ENCODE assay signal across 17 cellular contexts in genomic region chr7:98881561-98882315, GRCh38. TPM values are rescaled to one million over a fixed set of nuclear protein-coding genes. Genes with fewer than 3 reads are reported as not detected.
DNase-seq lines count a peak whose midpoint lies in the region; ATAC-seq and TF ChIP-seq lines count a peak whose summit lies in the region.
"Had no signal": no experiment of that assay in that cellular context is flagged by ENCODE, and none has a peak within 500 bp of the region (broad histone marks: within the 10 kb centered on the region; RNA-seq: fewer than 3 reads in every experiment).

No MANE protein-coding gene starts in this region.

- peaks cover 47% of the 10 kb centered on the region for H3K4me1 ChIP-seq in OCI-LY7 (ENCODE audit: insufficient read depth, low read length, poor library complexity, severe bottlenecking)

- ATAC-seq in activated naive CD4-positive, alpha-beta T cell treated with anti-CD3 and anti-CD28 coated beads, Interleukin-2, amount 50 U/mL, for 72 hours, result no peak
- ATAC-seq in activated naive CD8-positive, alpha-beta T cell treated with anti-CD3 and anti-CD28 coated beads, Interleukin-2, amount 10 ng/mL, durations not matched to agents 7 days and 5 days (ENCODE audit: low read depth), result no peak
- ATAC-seq in naive thymus-derived CD8-positive, alpha-beta T cell, result no peak
- ATAC-seq: psoas muscle had no signal

- TF ChIP-seq CTCF in OCI-LY7 (conservative IDR thresholded peaks at IDR 0.05; ENCODE audit: low read length) (no peak), progenitor cell of endocrine pancreas (IDR thresholded peaks at IDR 0.05; ENCODE audit: unreplicated experiment) (no peak)

- no peak overlapping the region for H3K4me2 ChIP-seq in OCI-LY7 (ENCODE audit: low read length)

- H3K9me3 ChIP-seq in OCI-LY7 (ENCODE audit: low read length), result no peaks in the 10 kb centered on the region
- H3K9me3 ChIP-seq: psoas muscle had no signal

- no peaks in the 10 kb centered on the region for H3K9me2 ChIP-seq in OCI-LY7 (ENCODE audit: insufficient read depth, low read length)

- DNase-seq in activated naive CD4-positive, alpha-beta T cell treated with Interleukin-2 at 50 U/mL for 16 hours, result peak; percentile 47
- DNase-seq in activated naive CD4-positive, alpha-beta T cell treated with anti-CD3 and anti-CD28 coated beads, Interleukin-2, amount 50 U/mL, for 72 hours (ENCODE audit: low spot score in 2 of 2), result no peak
- no peak for DNase-seq in OCI-LY7 (ENCODE audit: low spot score)
- no peak for DNase-seq in activated naive CD8-positive, alpha-beta T cell treated with anti-CD3 and anti-CD28 coated beads, Interleukin-2, amount 10 ng/mL, durations not matched to agents 7 days and 5 days
- DNase-seq in progenitor cell of endocrine pancreas (ENCODE audit: low spot score, unreplicated experiment), result no peak
- no peak for DNase-seq in NCI-H1092 treated with DMSO at 0.1 percent for 48 hours (lab: John Stamatoyannopoulos, UW)
- no peak for DNase-seq in naive thymus-derived CD8-positive, alpha-beta T cell
- DNase-seq: DMS79 treated with DMSO at 0.1 percent for 48 hours, foreskin melanocyte, mesendoderm, NCI-H1436, NCI-H524 treated with DMSO at 0.1 percent for 48 hours, nephron progenitor cell, psoas muscle, Right ventricle myocardium superior had no signal

- H4K20me1 ChIP-seq in OCI-LY7 (ENCODE audit: insufficient read depth, low read length), result peaks cover 5% of the 10 kb centered on the region; the same call in 1 of the 2 replicates

- H3K79me2 ChIP-seq in OCI-LY7 (ENCODE audit: insufficient read depth, low read depth, low read length), result peaks cover 66% of the 10 kb centered on the region

- H3K27ac Mint-ChIP-seq in activated naive CD4-positive, alpha-beta T cell treated with anti-CD3 and anti-CD28 coated beads, Interleukin-2, amount 50 U/mL, for 72 hours, result peak overlapping the region in 1 of 2 donors; percentile 14
- peak overlapping the region; percentile 6 for H3K27ac Mint-ChIP-seq in activated naive CD8-positive, alpha-beta T cell treated with anti-CD3 and anti-CD28 coated beads, Interleukin-2, amount 10 ng/mL, durations not matched to agents 7 days and 5 days
- H3K27ac Mint-ChIP-seq in progenitor cell of endocrine pancreas, result no peak overlapping the region
- H3K27ac Mint-ChIP-seq in naive thymus-derived CD8-positive, alpha-beta T cell, result peak overlapping the region in 2 of 10 donors; percentile 25 to 34
- H3K27ac Mint-ChIP-seq: nephron progenitor cell had no signal

- CTCF ChIA-PET in OCI-LY7 (lab: Charles Lee; ENCODE audit: unreplicated experiment), result no interaction called here

- H3K4me3 Mint-ChIP-seq in activated naive CD8-positive, alpha-beta T cell treated with anti-CD3 and anti-CD28 coated beads, Interleukin-2, amount 10 ng/mL, durations not matched to agents 7 days and 5 days, result no peak overlapping the region
- peak overlapping the region; percentile 24 for H3K4me3 Mint-ChIP-seq in progenitor cell of endocrine pancreas (ENCODE audit: low read depth)
- peak overlapping the region in 2 of 10 donors; percentile 24 to 28 for H3K4me3 Mint-ChIP-seq in naive thymus-derived CD8-positive, alpha-beta T cell
- H3K4me3 Mint-ChIP-seq: nephron progenitor cell had no signal

- H3K27me3 Mint-ChIP-seq in activated naive CD8-positive, alpha-beta T cell treated with anti-CD3 and anti-CD28 coated beads, Interleukin-2, amount 10 ng/mL, durations not matched to agents 7 days and 5 days, result no peaks in the 10 kb centered on the region
- no peaks in the 10 kb centered on the region for H3K27me3 Mint-ChIP-seq in progenitor cell of endocrine pancreas
- H3K27me3 Mint-ChIP-seq in naive thymus-derived CD8-positive, alpha-beta T cell, result no peaks in the 10 kb centered on the region

- no peak overlapping the region for H2AFZ ChIP-seq in OCI-LY7 (ENCODE audit: low read length)

- H3K4me3 ChIP-seq in OCI-LY7 (ENCODE audit: low read depth, low read length, poor library complexity, severe bottlenecking), result no peak overlapping the region
- H3K4me3 ChIP-seq: psoas muscle had no signal

- peaks cover 5 to 6% of the 10 kb centered on the region in 2 donors for H3K36me3 Mint-ChIP-seq in activated naive CD4-positive, alpha-beta T cell treated with anti-CD3 and anti-CD28 coated beads, Interleukin-2, amount 50 U/mL, for 72 hours
- peaks cover 13% of the 10 kb centered on the region for H3K36me3 Mint-ChIP-seq in activated naive CD8-positive, alpha-beta T cell treated with anti-CD3 and anti-CD28 coated beads, Interleukin-2, amount 10 ng/mL, durations not matched to agents 7 days and 5 days
- H3K36me3 Mint-ChIP-seq in progenitor cell of endocrine pancreas (ENCODE audit: insufficient read depth), result peaks cover 8% of the 10 kb centered on the region
- peaks cover 0 to 40% (median 9%) of the 10 kb centered on the region in 3 donors for H3K36me3 Mint-ChIP-seq in naive thymus-derived CD8-positive, alpha-beta T cell

- H3K27ac ChIP-seq in OCI-LY7 (ENCODE audit: low read depth, low read length, poor library complexity, severe bottlenecking), result no peak overlapping the region

- peaks cover 63% of the 10 kb centered on the region for H3K36me3 ChIP-seq in OCI-LY7 (ENCODE audit: insufficient read depth, low read length)

- POLR2A ChIA-PET in OCI-LY7 (lab: Charles Lee), result interaction anchor here (0.7 kb wide), 1 partner anchor 113 kb away, joined by 3 read pairs; no protein-coding TSS in a partner anchor
- POLR2A ChIA-PET in activated naive CD8-positive, alpha-beta T cell treated with anti-CD3 and anti-CD28 coated beads, Interleukin-2, amount 10 ng/mL, durations not matched to agents 7 days and 5 days (lab: Charles Lee), result no interaction called here
- POLR2A ChIA-PET in naive thymus-derived CD8-positive, alpha-beta T cell (lab: Charles Lee), result no interaction called here

- TSS peak; percentile 24 for BruUV-seq in OCI-LY7 (replicated peaks; lab: Mats Ljungman, UMichigan)

- intact Hi-C loops in OCI-LY7 (cut with micrococcal nuclease; ENCODE audit: unreplicated experiment), result no loop called here

- H3K9me3 Mint-ChIP-seq in activated naive CD4-positive, alpha-beta T cell treated with anti-CD3 and anti-CD28 coated beads, Interleukin-2, amount 50 U/mL, for 72 hours, result no peaks in the 10 kb centered on the region
- H3K9me3 Mint-ChIP-seq in activated naive CD8-positive, alpha-beta T cell treated with anti-CD3 and anti-CD28 coated beads, Interleukin-2, amount 10 ng/mL, durations not matched to agents 7 days and 5 days, result no peaks in the 10 kb centered on the region
- H3K9me3 Mint-ChIP-seq in progenitor cell of endocrine pancreas (ENCODE audit: low read depth), result no peaks in the 10 kb centered on the region
- H3K9me3 Mint-ChIP-seq in naive thymus-derived CD8-positive, alpha-beta T cell, result no peaks in the 10 kb centered on the region
- H3K9me3 Mint-ChIP-seq: nephron progenitor cell had no signal

- H3K4me1 Mint-ChIP-seq in activated naive CD8-positive, alpha-beta T cell treated with anti-CD3 and anti-CD28 coated beads, Interleukin-2, amount 10 ng/mL, durations not matched to agents 7 days and 5 days, result peaks cover 15% of the 10 kb centered on the region
- H3K4me1 Mint-ChIP-seq in progenitor cell of endocrine pancreas (ENCODE audit: low read depth), result peaks cover 9% of the 10 kb centered on the region
- peaks cover 0 to 42% (median 20%) of the 10 kb centered on the region in 4 donors for H3K4me1 Mint-ChIP-seq in naive thymus-derived CD8-positive, alpha-beta T cell

RNA-seq across cellular contexts. Expression of gene TRRAP, which starts 3.4 kb away (rescaled TPM):
- 10 to 100 TPM; 49.8 to 58.3 TPM for total RNA-seq in activated naive CD4-positive, alpha-beta T cell treated with anti-CD3 and anti-CD28 coated beads, Interleukin-2, amount 50 U/mL, for 72 hours
- total RNA-seq in OCI-LY7 (2014; rRNA removed; shearing (Covaris generic)), result 43.4 and 50.4 TPM in 2 replicates
- total RNA-seq in OCI-LY7 (2022) (82.6 and 86.1 TPM in 2 replicates), progenitor cell of endocrine pancreas (75.1 and 75.8 TPM in 2 replicates)
- 10 to 100 TPM; 57.4 to 60.0 TPM for total RNA-seq in activated naive CD8-positive, alpha-beta T cell treated with anti-CD3 and anti-CD28 coated beads, Interleukin-2, amount 10 ng/mL, durations not matched to agents 7 days and 5 days
- total RNA-seq in naive thymus-derived CD8-positive, alpha-beta T cell, result 10 to 100 TPM; 62.5 to 63.4 TPM
- 1 to 10 TPM; 2.6 to 5.9 (median 4.0) TPM for polyA plus RNA-seq in naive thymus-derived CD8-positive, alpha-beta T cell

RNA-seq across cellular contexts. Expression of gene TMEM130, which starts 11.9 kb away (rescaled TPM):
- total RNA-seq in activated naive CD4-positive, alpha-beta T cell treated with anti-CD3 and anti-CD28 coated beads, Interleukin-2, amount 50 U/mL, for 72 hours, result not detected
- total RNA-seq in OCI-LY7 (2014; rRNA removed; shearing (Covaris generic)), result 0.22 and 0.46 TPM in 2 replicates
- total RNA-seq in OCI-LY7 (2022), result 0.57 and 0.87 TPM in 2 replicates
- total RNA-seq in activated naive CD8-positive, alpha-beta T cell treated with anti-CD3 and anti-CD28 coated beads, Interleukin-2, amount 10 ng/mL, durations not matched to agents 7 days and 5 days, result not detected
- total RNA-seq in progenitor cell of endocrine pancreas, result 0.20 and 0.60 TPM in 2 replicates
- total RNA-seq in naive thymus-derived CD8-positive, alpha-beta T cell, result not detected
- polyA plus RNA-seq in naive thymus-derived CD8-positive, alpha-beta T cell, result not detected
- total RNA-seq: dermis microvascular lymphatic vessel endothelial cell; psoas muscle; Right ventricle myocardium superior; T-helper 2 cell treated with Interferon-gamma antibody and Interleukin-4, amounts not matched to agents 100 ng/mL and 5 ng/mL, for 36 hours had no signal
